Comparison of ENCODE assay signal across 1 cellular context in genomic region chrX:152941328-152942111, GRCh38.
TF ChIP-seq lines count a peak whose summit lies in the region.

No MANE protein-coding gene starts in this region.

TF ChIP-seq in GM23338, 12 proteins besides CTCF, POLR2A, EP300 and RAD21:
- TF ChIP-seq ETS1 (IDR thresholded peaks at IDR 0.05) (no peak; the same call in 1 of the 2 replicates), POLR2AphosphoS5 (IDR thresholded peaks at IDR 0.05; ENCODE audit: low read depth) (peak; percentile 59), CREB1 (CRISPR knock-in tag; IDR thresholded peaks at IDR 0.05; ENCODE audit: low read depth) (peak; percentile 45; the same call in 1 of the 2 replicates)
TF ChIP-seq in GM23338: peak in this region for 2.
